Comparison of ENCODE assay signal across 1 cellular context in the genomic region with DNA sequence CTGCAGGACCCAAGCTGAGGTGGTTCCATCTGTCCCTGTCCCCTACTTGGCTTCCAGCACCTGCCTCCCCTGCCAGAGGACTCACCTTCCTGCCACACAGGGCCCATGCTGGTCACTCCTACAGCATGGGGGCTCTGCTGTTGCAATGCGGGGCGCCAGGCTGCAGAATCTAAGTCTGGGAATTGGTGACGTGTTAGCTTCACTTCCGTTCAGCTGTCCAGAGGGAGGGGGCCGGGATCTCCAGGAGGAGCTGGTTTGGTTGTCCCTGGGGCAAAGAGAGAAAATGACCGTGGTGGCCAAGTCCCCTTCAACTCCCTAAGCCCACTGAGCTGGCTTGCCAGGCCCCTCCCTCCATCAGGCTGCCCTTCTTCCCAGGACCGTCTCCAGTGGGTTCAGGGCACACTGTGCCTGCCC.
TF ChIP-seq lines count a peak whose summit lies in the region.

No MANE protein-coding gene starts in this region.

TF ChIP-seq in IMR-90, 13 proteins besides CTCF, POLR2A, EP300 and RAD21:
- no peak for TF ChIP-seq MXI1 (IDR thresholded peaks at IDR 0.05; ENCODE audit: borderline replicate concordance, low read depth, low read length)
TF ChIP-seq in IMR-90: peak in this region for 0.
